Comparison of ENCODE assay signal across 9 cellular contexts in genomic region chr14:88825503-88825902, GRCh38. TPM values are rescaled to one million over a fixed set of nuclear protein-coding genes. Genes with fewer than 3 reads are reported as not detected.
DNase-seq lines count a peak whose midpoint lies in the region; ATAC-seq, FAIRE-seq and TF ChIP-seq lines count a peak whose summit lies in the region.
"Had no signal": no experiment of that assay in that cellular context is flagged by ENCODE, and none has a peak within 500 bp of the region (broad histone marks: within the 10 kb centered on the region; RNA-seq: fewer than 3 reads in every experiment).

No MANE protein-coding gene starts in this region.

- ATAC-seq in GM23338: no peak
- ATAC-seq in psoas muscle: no peak
- no peak for ATAC-seq in left lobe of liver
- no peak for ATAC-seq in HG02885 (IDR thresholded peaks at IDR 0.05; ENCODE audit: poor library complexity, unreplicated experiment)

- no peak overlapping the region for H3K27ac Mint-ChIP-seq in GM23338

- POLR2A ChIA-PET in PC-9 (lab: Charles Lee; ENCODE audit: unreplicated experiment): no interaction called here
- POLR2A ChIA-PET in endothelial cell of umbilical vein (lab: Charles Lee): interaction anchor here (1.4 kb wide), 1 partner anchor 53 kb away, joined by 3 read pairs; no protein-coding TSS in a partner anchor

- CTCF ChIA-PET in PC-9 (lab: Charles Lee): no interaction called here
- CTCF ChIA-PET in endothelial cell of umbilical vein (lab: Charles Lee): interaction anchor here (1.3 to 6.0 kb wide), 6 partner anchors 13 to 201 kb away, joined by 3 to 27 read pairs (median 4); no protein-coding TSS in a partner anchor

- H3K36me3 Mint-ChIP-seq in GM23338 (ENCODE audit: low read depth): no peaks in the 10 kb centered on the region

- peak overlapping the region; percentile 93 for H3K4me3 Mint-ChIP-seq in GM23338

- peak overlapping the region; percentile 98; the same call in 1 of the 2 replicates for H2AFZ ChIP-seq in GM23338
- peak overlapping the region; percentile 96; the same call in 1 of the 2 replicates for H2AFZ ChIP-seq in PC-9
- H2AFZ ChIP-seq in endothelial cell of umbilical vein (ENCODE audit: low read depth, low read length): peak overlapping the region; percentile 96

- H4K20me1 ChIP-seq in GM23338 (replicated peaks; ENCODE audit: insufficient read depth) (no peaks in the 10 kb centered on the region), PC-9 (ENCODE audit: insufficient read depth) (no peaks in the 10 kb centered on the region), endothelial cell of umbilical vein (replicated peaks; ENCODE audit: control insufficient read depth, extremely low read depth, insufficient read depth, low read length) (no peaks in the 10 kb centered on the region)

- H3K9me2 ChIP-seq in GM23338 (ENCODE audit: insufficient read depth): no peaks in the 10 kb centered on the region
- no peaks in the 10 kb centered on the region for H3K9me2 ChIP-seq in PC-9 (ENCODE audit: insufficient read depth)

- DNase-seq in GM23338 (ENCODE audit: low spot score) (no peak), PC-9 (no peak), endothelial cell of umbilical vein (ENCODE audit: low read depth, low spot score) (no peak), psoas muscle (no peak), left lobe of liver (ENCODE audit: low spot score) (no peak), NCI-H1092 treated with DMSO at 0.1 percent for 48 hours (lab: John Stamatoyannopoulos, UW) (no peak), NCI-H524 treated with DMSO at 0.1 percent for 48 hours (lab: John Stamatoyannopoulos, UW) (no peak)
- DNase-seq: activated CD4-positive, alpha-beta T cell treated with anti-CD3 and anti-CD28 coated beads for 48 hours had no signal

- H3K4me1 ChIP-seq in GM23338 (ENCODE audit: insufficient read depth) (peaks cover 6% of the 10 kb centered on the region), PC-9 (replicated peaks; ENCODE audit: insufficient read depth) (peaks cover 10% of the 10 kb centered on the region), endothelial cell of umbilical vein (ENCODE audit: control insufficient read depth, extremely low read depth, insufficient read depth, low read length) (peaks cover 6% of the 10 kb centered on the region), psoas muscle (no peaks in the 10 kb centered on the region)

- H3K9ac ChIP-seq in endothelial cell of umbilical vein (replicated peaks; ENCODE audit: extremely low read depth, insufficient read depth, low read length): no peak overlapping the region

- TF ChIP-seq CTCF in GM23338 (conservative IDR thresholded peaks at IDR 0.05; ENCODE audit: low read depth in 2 of 2) (no peak), PC-9 (conservative IDR thresholded peaks at IDR 0.05) (no peak), endothelial cell of umbilical vein (IDR thresholded peaks at IDR 0.05; ENCODE audit: extremely low read depth in 1 of 2, insufficient read depth in 1 of 2, low read depth in 1 of 2, low read length in 2 of 2) (no peak), psoas muscle (IDR thresholded peaks at IDR 0.05) (no peak)

- H3K9me3 Mint-ChIP-seq in GM23338: no peaks in the 10 kb centered on the region; the same call in 2 of the 3 replicates

- dilution Hi-C loops in endothelial cell of umbilical vein (cut with MboI; ENCODE audit: extremely low pct_ligation_motif_present, low sequenced_read_pairs): no loop called here

- no peaks in the 10 kb centered on the region for H3K27me3 Mint-ChIP-seq in GM23338 (ENCODE audit: insufficient read depth, low read depth, poor library complexity)

- BruUV-seq in PC-9 (replicated peaks; lab: Mats Ljungman, UMichigan) (no TSS peak), endothelial cell of umbilical vein (replicated peaks; lab: Mats Ljungman, UMichigan) (no TSS peak)

- H3K27ac ChIP-seq in GM23338 (ENCODE audit: low read depth) (no peak overlapping the region), PC-9 (no peak overlapping the region), endothelial cell of umbilical vein (ENCODE audit: insufficient read depth, low read depth, low read length) (no peak overlapping the region), psoas muscle (no peak overlapping the region)

- H3K4me1 Mint-ChIP-seq in GM23338: peaks cover 19% of the 10 kb centered on the region

- no peaks in the 10 kb centered on the region for H3K9me1 ChIP-seq in endothelial cell of umbilical vein (replicated peaks; ENCODE audit: control insufficient read depth, extremely low read depth, insufficient read depth, low read length)

- peak overlapping the region; percentile 71 for H3K4me3 ChIP-seq in GM23338
- H3K4me3 ChIP-seq in PC-9: peak overlapping the region; percentile 74
- H3K4me3 ChIP-seq in endothelial cell of umbilical vein (replicated peaks in 1 of 3; ENCODE audit: insufficient read depth in 1 of 3, low read depth in 1 of 3, low read length in 3 of 3): peak overlapping the region in 1 of 3 experiments; percentile 70
- H3K4me3 ChIP-seq in psoas muscle: peak overlapping the region; percentile 70

- intact Hi-C loops in PC-9 (cut with micrococcal nuclease; ENCODE audit: unreplicated experiment): loop anchor here (2.0 kb wide), 1 partner anchor 33 kb away; the partner anchor contains the start of gene EML5
- intact Hi-C loops in endothelial cell of umbilical vein (cut with micrococcal nuclease): no loop called here
- intact Hi-C loops in psoas muscle (cut with DNase I): no loop called here

- WGBS in psoas muscle, 3 donors: 94 to 96% (median 95%) methylated on average over 9 of the region's 9 CpGs

- H3K9me3 ChIP-seq in PC-9 (ENCODE audit: insufficient read depth, low read depth) (no peaks in the 10 kb centered on the region), endothelial cell of umbilical vein (replicated peaks; ENCODE audit: control insufficient read depth, insufficient read depth, low read length) (no peaks in the 10 kb centered on the region), psoas muscle (no peaks in the 10 kb centered on the region)

- H3K4me2 ChIP-seq in GM23338 (peak overlapping the region; percentile 85), PC-9 (peak overlapping the region; percentile 95), endothelial cell of umbilical vein (ENCODE audit: insufficient read depth, low read length) (peak overlapping the region; percentile 88)

- H3K36me3 ChIP-seq in GM23338 (ENCODE audit: insufficient read depth): no peaks in the 10 kb centered on the region
- H3K36me3 ChIP-seq in PC-9 (ENCODE audit: low read depth): no peaks in the 10 kb centered on the region
- H3K36me3 ChIP-seq in endothelial cell of umbilical vein (ENCODE audit: control insufficient read depth in 2 of 2, extremely low read depth in 1 of 2, insufficient read depth in 2 of 2, low read length in 2 of 2): no peaks in the 10 kb centered on the region
- H3K36me3 ChIP-seq in psoas muscle (ENCODE audit: insufficient read depth in 1 of 2, low read depth in 1 of 2): no peaks in the 10 kb centered on the region

- FAIRE-seq in endothelial cell of umbilical vein (lab: Jason Lieb, UNC): no peak

- H3K27me3 ChIP-seq in GM23338 (ENCODE audit: insufficient read depth): no peaks in the 10 kb centered on the region
- H3K27me3 ChIP-seq in PC-9 (ENCODE audit: insufficient read depth, low read depth): no peaks in the 10 kb centered on the region
- peaks cover 3 to 5% of the 10 kb centered on the region in 2 experiments for H3K27me3 ChIP-seq in endothelial cell of umbilical vein (ENCODE audit: control insufficient read depth in 2 of 2, insufficient read depth in 2 of 2, low read length in 2 of 2)
- no peaks in the 10 kb centered on the region for H3K27me3 ChIP-seq in psoas muscle (ENCODE audit: insufficient read depth in 3 of 3, low read length in 2 of 3)

- H3F3A ChIP-seq in GM23338 (replicated peaks; ENCODE audit: low read depth) (no peaks in the 10 kb centered on the region), PC-9 (ENCODE audit: insufficient read depth, low read depth) (no peaks in the 10 kb centered on the region)

- H3K79me2 ChIP-seq in GM23338 (replicated peaks; ENCODE audit: insufficient read depth) (0 out of 2 replicates have a peak, but pooled peaks cover 5% of the 10 kb centered on the region), PC-9 (ENCODE audit: low read depth) (peaks cover 26% of the 10 kb centered on the region), endothelial cell of umbilical vein (ENCODE audit: control insufficient read depth, insufficient read depth, low read length) (no peaks in the 10 kb centered on the region)

- TF ChIP-seq POLR2A in endothelial cell of umbilical vein (IDR thresholded peaks at IDR 0.05; ENCODE audit: low read depth, low read length): no peak

TF ChIP-seq in GM23338, 12 proteins besides CTCF, POLR2A, EP300 and RAD21 (continues in another document):
- TF ChIP-seq STAT1 (IDR thresholded peaks at IDR 0.05; ENCODE audit: unreplicated experiment): no peak

RNA-seq across cellular contexts. Expression of gene TTC8, which starts 1.1 kb away (rescaled TPM):
- total RNA-seq in GM23338 (2014; rRNA removed; shearing (Covaris generic)): 10.5 and 15.0 TPM in 2 replicates
- 7.1 and 7.5 TPM in 2 replicates for polyA plus RNA-seq in GM23338 (2016; fragmentation: Nextera tagmentation; extraction: Ambion mirVana)
- total RNA-seq in PC-9 (2021): 8.1 and 8.5 TPM in 2 replicates
- total RNA-seq in endothelial cell of umbilical vein: 11.9 and 15.5 TPM in 2 replicates
- 16.3 and 17.9 TPM in 2 replicates for polyA plus RNA-seq in endothelial cell of umbilical vein
- polyA plus RNA-seq in endothelial cell of umbilical vein (2011; cell fraction: cytosol; rRNA removed): 17.5 and 18.7 TPM in 2 replicates
- polyA plus RNA-seq in endothelial cell of umbilical vein (2011; cell fraction: nucleus; rRNA removed): 40.8 and 41.1 TPM in 2 replicates
- 10.3 and 14.8 TPM in 2 replicates for polyA plus RNA-seq in endothelial cell of umbilical vein (2012)
- 11.0 and 21.0 TPM in 2 replicates for polyA minus RNA-seq in endothelial cell of umbilical vein
- polyA minus RNA-seq in endothelial cell of umbilical vein (2011; cell fraction: cytosol; rRNA and poly(A)+ RNA removed): 7.1 TPM
- 11.6 and 12.6 TPM in 2 replicates for polyA minus RNA-seq in endothelial cell of umbilical vein (2011; cell fraction: nucleus; rRNA and poly(A)+ RNA removed)
- 1 to 10 TPM; 2.2 to 3.5 (median 3.1) TPM for total RNA-seq in psoas muscle
- polyA plus RNA-seq in psoas muscle: 1 to 10 TPM; 1.6 to 4.7 (median 2.0) TPM
- total RNA-seq in left lobe of liver: 9.0 TPM

RNA-seq across cellular contexts. Expression of gene EML5, which starts 32.8 kb away (rescaled TPM):
- 1.0 and 1.6 TPM in 2 replicates for total RNA-seq in GM23338 (2014; rRNA removed; shearing (Covaris generic))
- 0.16 and 0.18 TPM in 2 replicates for polyA plus RNA-seq in GM23338 (2016; fragmentation: Nextera tagmentation; extraction: Ambion mirVana)
- 0.43 and 0.46 TPM in 2 replicates for total RNA-seq in PC-9 (2021)
- 0.09 TPM in 1 of 2 replicates, not detected in the other for total RNA-seq in endothelial cell of umbilical vein
- polyA plus RNA-seq in endothelial cell of umbilical vein: 0.06 TPM in 1 of 2 replicates, not detected in the other
- 0.01 TPM in 2 replicates for polyA plus RNA-seq in endothelial cell of umbilical vein (2011; cell fraction: cytosol; rRNA removed)
- polyA plus RNA-seq in endothelial cell of umbilical vein (2011; cell fraction: nucleus; rRNA removed): 0.06 TPM in 1 of 2 replicates, not detected in the other
- polyA plus RNA-seq in endothelial cell of umbilical vein (2012): 0.04 and 0.05 TPM in 2 replicates
- not detected in 2 replicates for polyA minus RNA-seq in endothelial cell of umbilical vein
- polyA minus RNA-seq in endothelial cell of umbilical vein (2011; cell fraction: cytosol; rRNA and poly(A)+ RNA removed): 0.61 TPM
- 0.29 TPM in 1 of 2 replicates, not detected in the other for polyA minus RNA-seq in endothelial cell of umbilical vein (2011; cell fraction: nucleus; rRNA and poly(A)+ RNA removed)
- total RNA-seq in psoas muscle: under 1 TPM; 0.15 to 0.24 (median 0.18) TPM
- polyA plus RNA-seq in psoas muscle: under 1 TPM; 0.04 to 0.21 (median 0.12) TPM
- total RNA-seq in left lobe of liver: 0.13 TPM
